ENCODE assay signal across 8 cellular contexts in genomic region chr1:71521655-71522264, GRCh38.
DNase-seq lines count a peak whose midpoint lies in the region; ATAC-seq, FAIRE-seq and TF ChIP-seq lines count a peak whose summit lies in the region.

No MANE protein-coding gene starts in this region.

- no peak overlapping the region for H3K4me3 ChIP-seq in OCI-LY1 (ENCODE audit: low read depth, low read length, poor library complexity, severe bottlenecking)

- H3K79me2 ChIP-seq in OCI-LY1 (ENCODE audit: insufficient read depth, low read length): no peaks in the 10 kb centered on the region

- ATAC-seq in HG03342 (IDR thresholded peaks at IDR 0.05; ENCODE audit: unreplicated experiment): peak; percentile 69
- ATAC-seq in GM18517 (IDR thresholded peaks at IDR 0.05; ENCODE audit: unreplicated experiment): no peak

- no peak overlapping the region for H3K4me2 ChIP-seq in OCI-LY1 (ENCODE audit: low read length)

- no peak overlapping the region for H2AFZ ChIP-seq in OCI-LY1 (ENCODE audit: low read length)

- FAIRE-seq in endometrium (lab: Jason Lieb, UNC): peak; percentile 89

- H3K27me3 ChIP-seq in OCI-LY1 (ENCODE audit: insufficient read depth, low read length): no peaks in the 10 kb centered on the region

- no peaks in the 10 kb centered on the region for H4K20me1 ChIP-seq in OCI-LY1 (ENCODE audit: insufficient read depth, low read length)

- H3K36me3 ChIP-seq in OCI-LY1 (ENCODE audit: insufficient read depth, low read length): no peaks in the 10 kb centered on the region

- no peak overlapping the region for H3K27ac ChIP-seq in OCI-LY1 (ENCODE audit: low read depth, low read length, poor library complexity, severe bottlenecking)

- H3K9me2 ChIP-seq in OCI-LY1 (ENCODE audit: low read depth, low read length): no peaks in the 10 kb centered on the region

- TF ChIP-seq CTCF in OCI-LY1 (IDR thresholded peaks at IDR 0.05; ENCODE audit: low read length): peak; percentile 62

- no peak overlapping the region for H3K9ac ChIP-seq in OCI-LY1 (ENCODE audit: low read length)

- DNase-seq in EL (peak; percentile 30), myocyte (ENCODE audit: low read depth) (peak; percentile 63), cerebellar nuclear complex (lab: John Stamatoyannopoulos, UW) (no peak), NCI-H1048 (lab: John Stamatoyannopoulos, UW) (no peak)

- no peaks in the 10 kb centered on the region for H3K4me1 ChIP-seq in OCI-LY1 (ENCODE audit: insufficient read depth, low read length, severe bottlenecking)

- H3F3A ChIP-seq in OCI-LY1 (ENCODE audit: insufficient read depth, low read length): no peaks in the 10 kb centered on the region

- H3K9me3 ChIP-seq in OCI-LY1 (ENCODE audit: low read length): no peaks in the 10 kb centered on the region

Comparison
In these comparisons a context has a peak if more than half of its experiments do, and no peak if none do; other contexts are left out.
1. DNase-seq: peak in EL (single experiment) and myocyte (single experiment); none in cerebellar nuclear complex (0 of 2) and NCI-H1048 (single experiment).